ENCODE assay signal across 16 cellular contexts in the genomic region with DNA sequence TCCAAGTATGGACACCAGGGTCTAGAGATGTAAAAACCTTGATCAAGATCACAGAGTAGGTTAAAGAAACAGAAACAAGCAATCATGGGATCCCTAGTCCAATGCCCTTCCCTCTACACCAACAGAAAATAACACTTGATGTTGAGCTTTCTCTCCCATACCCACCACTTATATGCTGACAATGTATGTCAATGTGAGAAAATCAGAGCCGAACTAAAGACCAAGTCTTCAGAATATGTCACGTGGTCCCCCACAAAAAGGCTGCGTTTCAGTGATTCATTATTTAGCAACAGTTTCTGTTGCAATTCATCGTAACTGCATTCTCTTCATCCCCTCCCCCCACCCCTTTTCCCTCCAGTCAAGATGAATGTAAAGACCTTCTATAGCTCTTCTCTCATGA.
A peak's percentile ranks its signal among the peaks of the same experiment; 100 is the strongest.
DNase-seq lines count a peak whose midpoint lies in the region; TF ChIP-seq lines count a peak whose summit lies in the region.
"Had no signal": no experiment of that assay in that cellular context is flagged by ENCODE, and none has a peak within 500 bp of the region (broad histone marks: within the 10 kb centered on the region; RNA-seq: fewer than 3 reads in every experiment).

No MANE protein-coding gene starts in this region.

- H3K4ac ChIP-seq in mesenchymal stem cell (ENCODE audit: low read depth in 1 of 2, low read length in 2 of 2) = no peak overlapping the region

- no peak overlapping the region for H4K91ac ChIP-seq in mesenchymal stem cell (ENCODE audit: low read length)

- no peak for DNase-seq in activated CD4-positive, alpha-beta T cell treated with anti-CD3 and anti-CD28 coated beads, Interleukin-2, amount 10 ng/mL, durations not matched to agents 24 days and 14 days
- no peak for DNase-seq in activated CD4-positive, alpha-beta T cell treated with anti-CD3 and anti-CD28 coated beads, Interleukin-2, amount 50 U/mL, for 4 hours
- peak; percentile 20 for DNase-seq in HS-5 (ENCODE audit: low read depth)
- DNase-seq in epithelial cell of esophagus (ENCODE audit: low read depth) = peak; percentile 25
- no peak for DNase-seq in mesenchymal stem cell
- DNase-seq in GM10266 (ENCODE audit: extremely low spot score) = no peak
- no peak for DNase-seq in EL
- DNase-seq: activated B cell treated with CpG ODN at 0.5 μM for 24 hours; CD8-positive, alpha-beta T cell; erythroblast; heart left ventricle; islet precursor cell; mesendoderm; psoas muscle had no signal

- H3K4me1 Mint-ChIP-seq in activated CD4-positive, alpha-beta T cell treated with anti-CD3 and anti-CD28 coated beads, Interleukin-2, amount 10 ng/mL, durations not matched to agents 24 days and 14 days = peaks cover 51% of the 10 kb centered on the region
- H3K4me1 Mint-ChIP-seq: activated B cell treated with CpG ODN at 0.5 μM for 24 hours had no signal

- H3K36me3 ChIP-seq in mesenchymal stem cell (ENCODE audit: control insufficient read depth in 1 of 2, insufficient read depth in 2 of 2, low read depth in 1 of 2, low read length in 2 of 2) = no peaks in the 10 kb centered on the region
- H3K36me3 ChIP-seq: heart left ventricle had no signal

- no peaks in the 10 kb centered on the region for H3K9me3 ChIP-seq in mesenchymal stem cell (ENCODE audit: control insufficient read depth, low read length)
- H3K9me3 ChIP-seq: heart left ventricle, psoas muscle had no signal

- H3K18ac ChIP-seq in mesenchymal stem cell (ENCODE audit: low read depth in 1 of 2, low read length in 2 of 2) = no peak overlapping the region

- H2BK120ac ChIP-seq in mesenchymal stem cell (ENCODE audit: low read depth, low read length) = no peak overlapping the region

- H4K8ac ChIP-seq in mesenchymal stem cell (ENCODE audit: low read length) = no peak overlapping the region

- no peak overlapping the region for H3K4me3 ChIP-seq in epithelial cell of esophagus (ENCODE audit: low read length)
- no peak overlapping the region for H3K4me3 ChIP-seq in mesenchymal stem cell (ENCODE audit: insufficient read depth in 1 of 2, low read depth in 1 of 2, low read length in 2 of 2)
- H3K4me3 ChIP-seq: heart left ventricle, psoas muscle had no signal

- H3K4me2 ChIP-seq in mesenchymal stem cell (ENCODE audit: low read length, poor library complexity, severe bottlenecking) = no peak overlapping the region

- no peak overlapping the region for H2BK15ac ChIP-seq in mesenchymal stem cell (ENCODE audit: low read depth, poor library complexity, severe bottlenecking)

- H3K79me1 ChIP-seq in mesenchymal stem cell (replicated peaks; ENCODE audit: low read length, poor library complexity, severe bottlenecking) = no peaks in the 10 kb centered on the region

- no peak overlapping the region for H2AK5ac ChIP-seq in mesenchymal stem cell (ENCODE audit: low read length, severe bottlenecking)

- 90% methylated on average over 4 of the region's 4 CpGs for WGBS in mesenchymal stem cell

- H3K36me3 Mint-ChIP-seq in activated CD4-positive, alpha-beta T cell treated with anti-CD3 and anti-CD28 coated beads, Interleukin-2, amount 10 ng/mL, durations not matched to agents 24 days and 14 days (ENCODE audit: low read depth) = peaks cover 20% of the 10 kb centered on the region
- H3K36me3 Mint-ChIP-seq: CD8-positive, alpha-beta T cell had no signal

- H3K4me1 ChIP-seq in mesenchymal stem cell (ENCODE audit: control insufficient read depth, insufficient read depth, low read depth, low read length) = peaks cover 2% of the 10 kb centered on the region
- H3K4me1 ChIP-seq: heart left ventricle, psoas muscle had no signal

- H3K27me3 ChIP-seq in mesenchymal stem cell (ENCODE audit: control insufficient read depth in 1 of 2, insufficient read depth in 1 of 2, low read length in 2 of 2) = peaks cover 0 to 6% of the 10 kb centered on the region in 2 experiments
- H3K27me3 ChIP-seq: heart left ventricle had no signal

- intact Hi-C loops in activated CD4-positive, alpha-beta T cell treated with anti-CD3 and anti-CD28 coated beads, Interleukin-2, amount 10 ng/mL, durations not matched to agents 24 days and 14 days (cut with micrococcal nuclease) = loop anchor here (1.0 to 10.0 kb wide), 7 partner anchors 124 to 909 kb away; no protein-coding TSS in a partner anchor

- H3K9me3 Mint-ChIP-seq in activated CD4-positive, alpha-beta T cell treated with anti-CD3 and anti-CD28 coated beads, Interleukin-2, amount 10 ng/mL, durations not matched to agents 24 days and 14 days = peaks cover 28% of the 10 kb centered on the region
- H3K9me3 Mint-ChIP-seq: activated B cell treated with CpG ODN at 0.5 μM for 24 hours; CD8-positive, alpha-beta T cell had no signal

- no peak overlapping the region for H3K9ac ChIP-seq in mesenchymal stem cell (ENCODE audit: low read length)

- H3K23ac ChIP-seq in mesenchymal stem cell (ENCODE audit: low read length in 2 of 2) = no peak overlapping the region

- H2AFZ ChIP-seq in mesenchymal stem cell (ENCODE audit: low read depth, low read length) = no peak overlapping the region

- no peak overlapping the region for H2BK5ac ChIP-seq in mesenchymal stem cell (ENCODE audit: low read depth, low read length, poor library complexity, severe bottlenecking)

- peak overlapping the region; percentile 64 for H3K27ac ChIP-seq in VCaP
- H3K27ac ChIP-seq in mesenchymal stem cell (ENCODE audit: low read length, poor library complexity, severe bottlenecking) = no peak overlapping the region
- H3K27ac ChIP-seq: heart left ventricle, psoas muscle had no signal

- H3K14ac ChIP-seq in mesenchymal stem cell (ENCODE audit: low read length in 2 of 2) = no peak overlapping the region

- H3K27me3 Mint-ChIP-seq in activated CD4-positive, alpha-beta T cell treated with anti-CD3 and anti-CD28 coated beads, Interleukin-2, amount 10 ng/mL, durations not matched to agents 24 days and 14 days = no peaks in the 10 kb centered on the region
- H3K27me3 Mint-ChIP-seq: dendritic cell treated with granulocyte-macrophage colony-stimulating factor and Interleukin-4, amounts not matched to agents 40 ng/mL and 50 ng/mL, for 4 days had no signal

- peak overlapping the region; percentile 61 for H3K4me3 Mint-ChIP-seq in activated CD4-positive, alpha-beta T cell treated with anti-CD3 and anti-CD28 coated beads, Interleukin-2, amount 10 ng/mL, durations not matched to agents 24 days and 14 days
- H3K4me3 Mint-ChIP-seq: activated B cell treated with CpG ODN at 0.5 μM for 24 hours; CD8-positive, alpha-beta T cell; dendritic cell treated with granulocyte-macrophage colony-stimulating factor and Interleukin-4, amounts not matched to agents 40 ng/mL and 50 ng/mL, for 4 days had no signal

- no peak overlapping the region for H2BK12ac ChIP-seq in mesenchymal stem cell (ENCODE audit: low read length in 2 of 2)

- peak overlapping the region; percentile 93 for H3K27ac Mint-ChIP-seq in activated CD4-positive, alpha-beta T cell treated with anti-CD3 and anti-CD28 coated beads, Interleukin-2, amount 10 ng/mL, durations not matched to agents 24 days and 14 days
- H3K27ac Mint-ChIP-seq: activated B cell treated with CpG ODN at 0.5 μM for 24 hours; CD8-positive, alpha-beta T cell; dendritic cell treated with granulocyte-macrophage colony-stimulating factor and Interleukin-4, amounts not matched to agents 40 ng/mL and 50 ng/mL, for 4 days had no signal

- TF ChIP-seq CTCF in VCaP (conservative IDR thresholded peaks at IDR 0.05) (no peak), epithelial cell of esophagus (IDR thresholded peaks at IDR 0.05; ENCODE audit: insufficient read depth, low read depth, low read length, missing control alignments) (no peak), GM10266 (IDR thresholded peaks at IDR 0.05; ENCODE audit: control insufficient read depth, insufficient read depth, low read depth, missing control alignments) (no peak)

Comparison
In these comparisons a context has a peak if more than half of its experiments do, and no peak if none do; other contexts are left out.
1. DNase-seq: peak in HS-5 (single experiment) and epithelial cell of esophagus (single experiment); none in activated CD4-positive, alpha-beta T cell treated with anti-CD3 and anti-CD28 coated beads, Interleukin-2, amount 10 ng/mL, durations not matched to agents 24 days and 14 days (single experiment), activated CD4-positive, alpha-beta T cell treated with anti-CD3 and anti-CD28 coated beads, Interleukin-2, amount 50 U/mL, for 4 hours (0 of 2), mesenchymal stem cell (single experiment), GM10266 (single experiment) and EL (single experiment).